ENCODE assay signal across 11 cellular contexts in genomic region chr6:37242042-37242428, GRCh38. TPM values are rescaled to one million over a fixed set of nuclear protein-coding genes. Genes with fewer than 3 reads are reported as not detected.
DNase-seq lines count a peak whose midpoint lies in the region; ATAC-seq and TF ChIP-seq lines count a peak whose summit lies in the region.
"Had no signal": no experiment of that assay in that cellular context is flagged by ENCODE, and none has a peak within 500 bp of the region (broad histone marks: within the 10 kb centered on the region; RNA-seq: fewer than 3 reads in every experiment).

No MANE protein-coding gene starts in this region.

- no peaks in the 10 kb centered on the region for H3K36me3 Mint-ChIP-seq in activated naive CD8-positive, alpha-beta T cell treated with anti-CD3 and anti-CD28 coated beads, Interleukin-2, amount 50 U/mL, for 24 hours (ENCODE audit: low read depth)
- peaks cover 7% of the 10 kb centered on the region for H3K36me3 Mint-ChIP-seq in activated naive CD8-positive, alpha-beta T cell treated with anti-CD3 and anti-CD28 coated beads for 36 hours
- no peaks in the 10 kb centered on the region for H3K36me3 Mint-ChIP-seq in neural progenitor cell

- H3K27ac Mint-ChIP-seq in activated naive CD8-positive, alpha-beta T cell treated with anti-CD3 and anti-CD28 coated beads, Interleukin-2, amount 50 U/mL, for 24 hours, result peak overlapping the region; percentile 21
- H3K27ac Mint-ChIP-seq in activated naive CD8-positive, alpha-beta T cell treated with anti-CD3 and anti-CD28 coated beads for 36 hours, result no peak overlapping the region
- H3K27ac Mint-ChIP-seq in neural progenitor cell, result no peak overlapping the region

- H3K4me1 Mint-ChIP-seq in activated naive CD8-positive, alpha-beta T cell treated with anti-CD3 and anti-CD28 coated beads, Interleukin-2, amount 50 U/mL, for 24 hours, result peaks cover 38% of the 10 kb centered on the region
- H3K4me1 Mint-ChIP-seq in activated naive CD8-positive, alpha-beta T cell treated with anti-CD3 and anti-CD28 coated beads for 36 hours, result peaks cover 39% of the 10 kb centered on the region
- H3K4me1 Mint-ChIP-seq in neural progenitor cell, result peaks cover 17% of the 10 kb centered on the region

- H3K4me3 Mint-ChIP-seq in activated naive CD8-positive, alpha-beta T cell treated with anti-CD3 and anti-CD28 coated beads, Interleukin-2, amount 50 U/mL, for 24 hours, result no peak overlapping the region
- H3K4me3 Mint-ChIP-seq in activated naive CD8-positive, alpha-beta T cell treated with anti-CD3 and anti-CD28 coated beads for 36 hours, result no peak overlapping the region
- no peak overlapping the region for H3K4me3 Mint-ChIP-seq in neural progenitor cell

- peak overlapping the region; percentile 23 for H2AFZ ChIP-seq in neural progenitor cell (replicated peaks)

- H3K27ac ChIP-seq in breast epithelium, result peak overlapping the region; percentile 90 to 95
- H3K27ac ChIP-seq in neural progenitor cell, result no peak overlapping the region
- H3K27ac ChIP-seq in upper lobe of left lung, result peak overlapping the region in 3 of 4 donors; percentile 70 to 76 (median 73)

- TF ChIP-seq POLR2A in breast epithelium (IDR thresholded peaks at IDR 0.05), result no peak
- no peak for TF ChIP-seq POLR2A in upper lobe of left lung (IDR thresholded peaks at IDR 0.05)

- no peaks in the 10 kb centered on the region for H3K9me3 ChIP-seq in breast epithelium
- no peaks in the 10 kb centered on the region for H3K9me3 ChIP-seq in neural progenitor cell (ENCODE audit: low read depth)
- H3K9me3 ChIP-seq in upper lobe of left lung, result no peaks in the 10 kb centered on the region

- H3K9me3 Mint-ChIP-seq in activated naive CD8-positive, alpha-beta T cell treated with anti-CD3 and anti-CD28 coated beads, Interleukin-2, amount 50 U/mL, for 24 hours, result no peaks in the 10 kb centered on the region
- peaks cover 3% of the 10 kb centered on the region for H3K9me3 Mint-ChIP-seq in activated naive CD8-positive, alpha-beta T cell treated with anti-CD3 and anti-CD28 coated beads for 36 hours
- H3K9me3 Mint-ChIP-seq in neural progenitor cell, result no peaks in the 10 kb centered on the region

- H3K9ac ChIP-seq in neural progenitor cell, result no peak overlapping the region

- no peaks in the 10 kb centered on the region for H3F3A ChIP-seq in neural progenitor cell (ENCODE audit: low read depth)

- H3K27me3 ChIP-seq in breast epithelium (no peaks in the 10 kb centered on the region), neural progenitor cell (no peaks in the 10 kb centered on the region), upper lobe of left lung (no peaks in the 10 kb centered on the region)

- peaks cover 5% of the 10 kb centered on the region for H3K27me3 Mint-ChIP-seq in activated naive CD8-positive, alpha-beta T cell treated with anti-CD3 and anti-CD28 coated beads, Interleukin-2, amount 50 U/mL, for 24 hours
- peaks cover 6% of the 10 kb centered on the region for H3K27me3 Mint-ChIP-seq in activated naive CD8-positive, alpha-beta T cell treated with anti-CD3 and anti-CD28 coated beads for 36 hours
- H3K27me3 Mint-ChIP-seq in neural progenitor cell (ENCODE audit: insufficient read depth, low read depth), result peaks cover 5% of the 10 kb centered on the region

- ATAC-seq in activated naive CD8-positive, alpha-beta T cell treated with anti-CD3 and anti-CD28 coated beads, Interleukin-2, amount 50 U/mL, for 24 hours, result no peak
- no peak for ATAC-seq in upper lobe of left lung (ENCODE audit: low FRiP score in 2 of 2)

- H3K4me3 ChIP-seq in breast epithelium (no peak overlapping the region), neural progenitor cell (no peak overlapping the region), upper lobe of left lung (no peak overlapping the region)

- no peak overlapping the region for H3K4me2 ChIP-seq in neural progenitor cell

- H3K4me1 ChIP-seq in breast epithelium, result peaks cover 0 to 10% of the 10 kb centered on the region in 2 donors
- H3K4me1 ChIP-seq in neural progenitor cell, result no peaks in the 10 kb centered on the region
- peaks cover 13 to 34% (median 31%) of the 10 kb centered on the region in 4 donors for H3K4me1 ChIP-seq in upper lobe of left lung

- H3K79me2 ChIP-seq in neural progenitor cell (ENCODE audit: low read depth), result no peaks in the 10 kb centered on the region

- H4K20me1 ChIP-seq in neural progenitor cell (ENCODE audit: low read depth), result no peaks in the 10 kb centered on the region

- intact Hi-C loops in breast epithelium (cut with DNase I; ENCODE audit: low total_unique reads), result no loop called here

- no peak for TF ChIP-seq EP300 in upper lobe of left lung (IDR thresholded peaks at IDR 0.05)

- H3K36me3 ChIP-seq in breast epithelium (no peaks in the 10 kb centered on the region), neural progenitor cell (no peaks in the 10 kb centered on the region), upper lobe of left lung (no peaks in the 10 kb centered on the region)

- TF ChIP-seq CTCF in breast epithelium (IDR thresholded peaks at IDR 0.05) (no peak), neural progenitor cell (IDR thresholded peaks at IDR 0.05) (no peak), upper lobe of left lung (IDR thresholded peaks at IDR 0.05) (no peak)

- WGBS in upper lobe of left lung, 2 donors, result 85 to 93% methylated on average over 1 of the region's 1 CpG

- DNase-seq in activated naive CD8-positive, alpha-beta T cell treated with anti-CD3 and anti-CD28 coated beads, Interleukin-2, amount 50 U/mL, for 24 hours, result no peak
- DNase-seq in activated naive CD8-positive, alpha-beta T cell treated with anti-CD3 and anti-CD28 coated beads for 36 hours, result no peak
- DNase-seq in breast epithelium (ENCODE audit: low spot score in 2 of 2) (no peak), neural progenitor cell (ENCODE audit: low spot score) (no peak), upper lobe of left lung (no peak), occipital lobe (lab: John Stamatoyannopoulos, UW) (no peak), activated gamma-delta T cell treated with Interleukin-2 at 50 U/mL for 16 hours (no peak), amniotic stem cell (lab: John Stamatoyannopoulos, UW) (no peak)
- DNase-seq: DMS79 treated with DMSO at 0.1 percent for 48 hours, NCI-H187 treated with DMSO at 0.1 percent for 48 hours, T-helper 9 cell had no signal

RNA-seq across cellular contexts. Expression of gene TBC1D22B, which starts 15.5 kb away (rescaled TPM):
- 10 to 100 TPM; 13.0 to 13.9 TPM for total RNA-seq in activated naive CD8-positive, alpha-beta T cell treated with anti-CD3 and anti-CD28 coated beads for 36 hours
- total RNA-seq in breast epithelium (10 to 100 TPM in 1 of 3 donors, 1 to 10 TPM in 2; 5.8 to 12.4 (median 8.8) TPM), neural progenitor cell (ENCODE audit: low replicate concordance) (16.2 and 16.5 TPM in 2 replicates), upper lobe of left lung (10 to 100 TPM in 5 of 6 donors, 1 to 10 TPM in 1; 10.0 to 17.8 (median 10.9) TPM), occipital lobe (8.0 TPM)

RNA-seq across cellular contexts. Expression of gene TMEM217, which starts 15.9 kb away (rescaled TPM):
- 1 to 10 TPM; 3.5 to 4.9 TPM for total RNA-seq in activated naive CD8-positive, alpha-beta T cell treated with anti-CD3 and anti-CD28 coated beads for 36 hours
- total RNA-seq in breast epithelium (1 to 10 TPM in 1 of 3 donors, under 1 TPM in 1, not detected in 1; 0.66 to 1.0 TPM), neural progenitor cell (ENCODE audit: low replicate concordance) (0.09 TPM in 1 of 2 replicates, not detected in the other), upper lobe of left lung (1 to 10 TPM in 4 of 6 donors, under 1 TPM in 2; 0.67 to 3.4 (median 1.1) TPM), occipital lobe (1.2 TPM)
